ENCODE assay signal across 7 cellular contexts in genomic region chr18:49413475-49413874, GRCh38. TPM values are rescaled to one million over a fixed set of nuclear protein-coding genes. Genes with fewer than 3 reads are reported as not detected.
DNase-seq lines count a peak whose midpoint lies in the region; ATAC-seq and TF ChIP-seq lines count a peak whose summit lies in the region.
"Not testable (repeated sequence)": the region's sequence is repeated elsewhere in the genome, so short reads cannot be mapped to it uniquely, and the experiment has no call there.

No MANE protein-coding gene starts in this region.

- peaks cover 22% of the 10 kb centered on the region for H3K36me3 Mint-ChIP-seq in CD4-positive, alpha-beta T cell (ENCODE audit: low read depth)
- H3K36me3 Mint-ChIP-seq in activated CD8-positive, alpha-beta T cell treated with anti-CD3 and anti-CD28 coated beads for 36 hours (ENCODE audit: low read depth); activated naive CD8-positive, alpha-beta T cell treated with anti-CD3 and anti-CD28 coated beads, Interleukin-2, amount 50 U/mL, for 24 hours (ENCODE audit: low read depth); nephron progenitor cell (ENCODE audit: low read depth): not testable (repeated sequence)

- not testable (repeated sequence) for H3K27me3 Mint-ChIP-seq in CD4-positive, alpha-beta T cell; activated CD8-positive, alpha-beta T cell treated with anti-CD3 and anti-CD28 coated beads for 36 hours; activated naive CD8-positive, alpha-beta T cell treated with anti-CD3 and anti-CD28 coated beads, Interleukin-2, amount 50 U/mL, for 24 hours; nephron progenitor cell (ENCODE audit: low read depth, poor library complexity)

- not testable (repeated sequence) for H3K4me2 ChIP-seq in OCI-LY1 (ENCODE audit: low read length)

- not testable (repeated sequence) for H3K9me3 ChIP-seq in CD4-positive, alpha-beta T cell (ENCODE audit: control insufficient read depth, low read length); OCI-LY1 (ENCODE audit: low read length)

- not testable (repeated sequence) for H3K4me3 ChIP-seq in OCI-LY1 (ENCODE audit: low read depth, low read length, poor library complexity, severe bottlenecking); fibroblast of pulmonary artery (replicated peaks; ENCODE audit: low read depth, low read length)

- not testable (repeated sequence) for H3K79me2 ChIP-seq in OCI-LY1 (ENCODE audit: insufficient read depth, low read length)

- not testable (repeated sequence) for H2AFZ ChIP-seq in OCI-LY1 (ENCODE audit: low read length)

- H3K27ac ChIP-seq in CD4-positive, alpha-beta T cell (ENCODE audit: low read depth, low read length), result not testable (repeated sequence)
- peak overlapping the region; percentile 75 for H3K27ac ChIP-seq in OCI-LY1 (ENCODE audit: low read depth, low read length, poor library complexity, severe bottlenecking)

- H3K36me3 ChIP-seq in OCI-LY1 (ENCODE audit: insufficient read depth, low read length), result peaks cover 13% of the 10 kb centered on the region; the same call in 1 of the 2 replicates

- H3F3A ChIP-seq in OCI-LY1 (ENCODE audit: insufficient read depth, low read length), result not testable (repeated sequence)

- peak overlapping the region; percentile 82 for H3K27ac Mint-ChIP-seq in CD4-positive, alpha-beta T cell
- peak overlapping the region; percentile 31 for H3K27ac Mint-ChIP-seq in activated CD8-positive, alpha-beta T cell treated with anti-CD3 and anti-CD28 coated beads for 36 hours
- H3K27ac Mint-ChIP-seq in activated naive CD8-positive, alpha-beta T cell treated with anti-CD3 and anti-CD28 coated beads, Interleukin-2, amount 50 U/mL, for 24 hours, result not testable (repeated sequence)
- H3K27ac Mint-ChIP-seq in nephron progenitor cell, result peak overlapping the region; percentile 37

- intact Hi-C loops in CD4-positive, alpha-beta T cell (cut with DNase I, micrococcal nuclease), result loop anchor here in 1 of 2 experiments (10.0 kb wide), 1 partner anchor 159 kb away; no protein-coding TSS in a partner anchor
- intact Hi-C loops in activated CD8-positive, alpha-beta T cell treated with anti-CD3 and anti-CD28 coated beads for 36 hours (cut with micrococcal nuclease), result loop anchor here (10.0 kb wide), 1 partner anchor 739 kb away; no protein-coding TSS in a partner anchor

- peaks cover 38% of the 10 kb centered on the region for H3K4me1 Mint-ChIP-seq in CD4-positive, alpha-beta T cell (ENCODE audit: low read depth)
- peaks cover 37% of the 10 kb centered on the region for H3K4me1 Mint-ChIP-seq in activated CD8-positive, alpha-beta T cell treated with anti-CD3 and anti-CD28 coated beads for 36 hours (ENCODE audit: low read depth)
- H3K4me1 Mint-ChIP-seq in activated naive CD8-positive, alpha-beta T cell treated with anti-CD3 and anti-CD28 coated beads, Interleukin-2, amount 50 U/mL, for 24 hours, result peaks cover 32% of the 10 kb centered on the region
- not testable (repeated sequence) for H3K4me1 Mint-ChIP-seq in nephron progenitor cell

- POLR2A ChIA-PET in CD4-positive, alpha-beta T cell (lab: Charles Lee), result not testable (repeated sequence)
- POLR2A ChIA-PET in activated CD8-positive, alpha-beta T cell treated with anti-CD3 and anti-CD28 coated beads for 36 hours (lab: Charles Lee), result interaction anchor here (0.6 kb wide), 1 partner anchor 835 kb away, joined by 3 read pairs; no protein-coding TSS in a partner anchor

- ATAC-seq in CD4-positive, alpha-beta T cell (ENCODE audit: poor library complexity), result peak; percentile 44
- peak; percentile 66 for ATAC-seq in activated CD8-positive, alpha-beta T cell treated with anti-CD3 and anti-CD28 coated beads for 36 hours
- ATAC-seq in activated naive CD8-positive, alpha-beta T cell treated with anti-CD3 and anti-CD28 coated beads, Interleukin-2, amount 50 U/mL, for 24 hours, result peak; percentile 68

- H3K9me2 ChIP-seq in OCI-LY1 (ENCODE audit: low read depth, low read length), result not testable (repeated sequence)

- peaks cover 48% of the 10 kb centered on the region for H3K4me1 ChIP-seq in OCI-LY1 (ENCODE audit: insufficient read depth, low read length, severe bottlenecking)

- H3K4me3 Mint-ChIP-seq in CD4-positive, alpha-beta T cell; activated CD8-positive, alpha-beta T cell treated with anti-CD3 and anti-CD28 coated beads for 36 hours; activated naive CD8-positive, alpha-beta T cell treated with anti-CD3 and anti-CD28 coated beads, Interleukin-2, amount 50 U/mL, for 24 hours; nephron progenitor cell: not testable (repeated sequence)

- TF ChIP-seq CTCF in CD4-positive, alpha-beta T cell (IDR thresholded peaks at IDR 0.05); OCI-LY1 (IDR thresholded peaks at IDR 0.05; ENCODE audit: low read length); activated CD8-positive, alpha-beta T cell treated with anti-CD3 and anti-CD28 coated beads for 36 hours (IDR thresholded peaks at IDR 0.05); fibroblast of pulmonary artery (IDR thresholded peaks at IDR 0.05; ENCODE audit: low read length, missing control alignments); nephron progenitor cell (IDR thresholded peaks at IDR 0.05): not testable (repeated sequence)

- not testable (repeated sequence) for H3K9me3 Mint-ChIP-seq in CD4-positive, alpha-beta T cell; activated CD8-positive, alpha-beta T cell treated with anti-CD3 and anti-CD28 coated beads for 36 hours; activated naive CD8-positive, alpha-beta T cell treated with anti-CD3 and anti-CD28 coated beads, Interleukin-2, amount 50 U/mL, for 24 hours; nephron progenitor cell

- not testable (repeated sequence) for H4K20me1 ChIP-seq in OCI-LY1 (ENCODE audit: insufficient read depth, low read length)

- not testable (repeated sequence) for H3K9ac ChIP-seq in OCI-LY1 (ENCODE audit: low read length)

- CTCF ChIA-PET in CD4-positive, alpha-beta T cell (lab: Charles Lee), result not testable (repeated sequence)
- CTCF ChIA-PET in activated CD8-positive, alpha-beta T cell treated with anti-CD3 and anti-CD28 coated beads for 36 hours (lab: Charles Lee), result interaction anchor here (1.1 kb wide), 1 partner anchor 31 kb away, joined by 4 read pairs; no protein-coding TSS in a partner anchor

- not testable (repeated sequence) for DNase-seq in CD4-positive, alpha-beta T cell; activated CD8-positive, alpha-beta T cell treated with anti-CD3 and anti-CD28 coated beads for 36 hours; activated naive CD8-positive, alpha-beta T cell treated with anti-CD3 and anti-CD28 coated beads, Interleukin-2, amount 50 U/mL, for 24 hours; nephron progenitor cell
- peak; percentile 2 for DNase-seq in HCEC 1CT
- peak; percentile 22 for DNase-seq in fibroblast of pulmonary artery (ENCODE audit: low read depth)

- H3K27me3 ChIP-seq in CD4-positive, alpha-beta T cell (ENCODE audit: control insufficient read depth, insufficient read depth, low read length); OCI-LY1 (ENCODE audit: insufficient read depth, low read length): not testable (repeated sequence)

RNA-seq across cellular contexts. Expression of gene DYM, which starts 47.0 kb away (rescaled TPM):
- 10 to 100 TPM; 45.3 to 48.2 TPM for total RNA-seq in CD4-positive, alpha-beta T cell
- total RNA-seq in activated CD8-positive, alpha-beta T cell treated with anti-CD3 and anti-CD28 coated beads for 36 hours, result 10 to 100 TPM; 63.7 to 69.3 TPM
